12 cellular contexts compared by ENCODE assay signal in the genomic region with DNA sequence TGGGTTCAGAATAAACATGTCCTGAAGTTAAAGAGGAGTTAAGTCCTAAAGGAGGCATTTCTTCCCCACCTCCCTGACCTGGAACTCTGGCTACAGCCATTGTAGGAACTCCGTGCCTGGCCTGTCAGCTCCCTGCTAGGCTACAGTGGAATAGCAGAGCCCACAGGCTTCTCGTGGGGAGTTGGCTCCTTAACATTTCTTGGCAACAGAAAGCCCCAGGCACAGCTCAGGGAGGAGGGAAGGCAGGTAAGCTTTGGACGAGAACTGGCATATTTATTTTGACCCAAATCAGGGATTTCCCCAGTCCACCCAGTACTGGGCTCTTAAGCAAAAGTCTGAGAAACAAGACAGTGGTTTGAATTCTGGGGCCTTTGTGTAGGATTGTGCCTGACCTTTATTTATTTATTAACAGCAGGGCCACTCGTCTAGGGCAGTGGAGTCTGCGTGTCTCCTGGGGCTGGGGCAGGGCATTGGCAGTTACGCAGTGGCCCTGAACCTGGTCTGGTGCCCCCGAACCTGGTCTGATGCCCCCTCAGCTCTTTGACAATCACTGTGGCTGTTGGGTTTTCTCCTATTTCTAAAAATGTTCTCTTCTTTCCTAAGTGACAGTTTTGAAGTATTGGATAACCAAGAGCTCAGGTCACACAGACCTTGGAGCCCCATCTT. TPM values are rescaled to one million over a fixed set of nuclear protein-coding genes. Genes with fewer than 3 reads are reported as not detected.
DNase-seq lines count a peak whose midpoint lies in the region; ATAC-seq and TF ChIP-seq lines count a peak whose summit lies in the region.
"Had no signal": no experiment of that assay in that cellular context is flagged by ENCODE, and none has a peak within 500 bp of the region (broad histone marks: within the 10 kb centered on the region; RNA-seq: fewer than 3 reads in every experiment).

No MANE protein-coding gene starts in this region.

- H3K36me3 Mint-ChIP-seq in activated naive CD4-positive, alpha-beta T cell treated with anti-CD3 and anti-CD28 coated beads for 36 hours (ENCODE audit: low read depth) = peaks cover 67% of the 10 kb centered on the region
- H3K36me3 Mint-ChIP-seq in activated T-helper 1 cell treated with anti-CD3 and anti-CD28 coated beads, Interleukin-12 subunit alpha, Interleukin-12 subunit beta, Interleukin-2, Interleukin-4 antibody, amounts not matched to agents 30 ng/mL and 10 ng/mL and 1 ng/mL, durations not matched to agents 14 hours and 24 hours and 36 hours (ENCODE audit: low read depth) = peaks cover 73% of the 10 kb centered on the region
- H3K36me3 Mint-ChIP-seq in type B pancreatic cell = peaks cover 21% of the 10 kb centered on the region
- peaks cover 20% of the 10 kb centered on the region for H3K36me3 Mint-ChIP-seq in progenitor cell of endocrine pancreas (ENCODE audit: insufficient read depth)

- no peaks in the 10 kb centered on the region for H3K9me3 ChIP-seq in lower lobe of right lung

- CTCF ChIA-PET in activated naive CD4-positive, alpha-beta T cell treated with anti-CD3 and anti-CD28 coated beads for 36 hours (lab: Charles Lee) = interaction anchor here (0.9 kb wide), 1 partner anchor 8 kb away, joined by 4 read pairs; a partner anchor contains a TSS

- H3K9me3 Mint-ChIP-seq in activated naive CD4-positive, alpha-beta T cell treated with anti-CD3 and anti-CD28 coated beads for 36 hours = no peaks in the 10 kb centered on the region
- H3K9me3 Mint-ChIP-seq in activated T-helper 1 cell treated with anti-CD3 and anti-CD28 coated beads, Interleukin-12 subunit alpha, Interleukin-12 subunit beta, Interleukin-2, Interleukin-4 antibody, amounts not matched to agents 30 ng/mL and 10 ng/mL and 1 ng/mL, durations not matched to agents 14 hours and 24 hours and 36 hours = no peaks in the 10 kb centered on the region
- H3K9me3 Mint-ChIP-seq in type B pancreatic cell = no peaks in the 10 kb centered on the region
- H3K9me3 Mint-ChIP-seq in progenitor cell of endocrine pancreas (ENCODE audit: low read depth) = no peaks in the 10 kb centered on the region

- no peaks in the 10 kb centered on the region for H3K27me3 ChIP-seq in lower lobe of right lung (ENCODE audit: low read depth)
- H3K27me3 ChIP-seq: cardiac muscle cell had no signal

- TF ChIP-seq CTCF in lower lobe of right lung (IDR thresholded peaks at IDR 0.05) = no peak
- TF ChIP-seq CTCF in type B pancreatic cell (conservative IDR thresholded peaks at IDR 0.05) = no peak
- TF ChIP-seq CTCF in progenitor cell of endocrine pancreas (IDR thresholded peaks at IDR 0.05; ENCODE audit: unreplicated experiment) = no peak

- H3K27me3 Mint-ChIP-seq in activated naive CD4-positive, alpha-beta T cell treated with anti-CD3 and anti-CD28 coated beads for 36 hours (ENCODE audit: low read depth) = no peaks in the 10 kb centered on the region
- no peaks in the 10 kb centered on the region for H3K27me3 Mint-ChIP-seq in activated T-helper 1 cell treated with anti-CD3 and anti-CD28 coated beads, Interleukin-12 subunit alpha, Interleukin-12 subunit beta, Interleukin-2, Interleukin-4 antibody, amounts not matched to agents 30 ng/mL and 10 ng/mL and 1 ng/mL, durations not matched to agents 14 hours and 24 hours and 36 hours (ENCODE audit: insufficient read depth)
- H3K27me3 Mint-ChIP-seq in type B pancreatic cell = no peaks in the 10 kb centered on the region
- no peaks in the 10 kb centered on the region for H3K27me3 Mint-ChIP-seq in progenitor cell of endocrine pancreas

- peak; percentile 38 to 60 for ATAC-seq in lower lobe of right lung

- no peak for DNase-seq in activated naive CD4-positive, alpha-beta T cell treated with anti-CD3 and anti-CD28 coated beads for 36 hours
- DNase-seq in activated naive CD4-positive, alpha-beta T cell (lab: John Stamatoyannopoulos, UW) = no peak
- no peak for DNase-seq in activated T-helper 1 cell treated with anti-CD3 and anti-CD28 coated beads, Interleukin-12 subunit alpha, Interleukin-12 subunit beta, Interleukin-2, Interleukin-4 antibody, amounts not matched to agents 30 ng/mL and 10 ng/mL and 1 ng/mL, durations not matched to agents 14 hours and 24 hours and 36 hours (ENCODE audit: low spot score)
- DNase-seq in lower lobe of right lung = no peak
- DNase-seq in type B pancreatic cell (ENCODE audit: extremely low spot score, unreplicated experiment) = no peak
- DNase-seq in DMS 273 (lab: John Stamatoyannopoulos, UW; ENCODE audit: unreplicated experiment) = no peak
- no peak for DNase-seq in SW480 (ENCODE audit: low spot score)
- no peak for DNase-seq in progenitor cell of endocrine pancreas (ENCODE audit: low spot score, unreplicated experiment)
- DNase-seq: NCI-H446 treated with DMSO at 0.1 percent for 48 hours had no signal

- peaks cover 71% of the 10 kb centered on the region for H3K36me3 ChIP-seq in lower lobe of right lung

- H3K4me3 Mint-ChIP-seq in activated naive CD4-positive, alpha-beta T cell treated with anti-CD3 and anti-CD28 coated beads for 36 hours = no peak overlapping the region
- peak overlapping the region; percentile 76 for H3K4me3 Mint-ChIP-seq in activated T-helper 1 cell treated with anti-CD3 and anti-CD28 coated beads, Interleukin-12 subunit alpha, Interleukin-12 subunit beta, Interleukin-2, Interleukin-4 antibody, amounts not matched to agents 30 ng/mL and 10 ng/mL and 1 ng/mL, durations not matched to agents 14 hours and 24 hours and 36 hours
- H3K4me3 Mint-ChIP-seq in type B pancreatic cell = no peak overlapping the region
- no peak overlapping the region for H3K4me3 Mint-ChIP-seq in progenitor cell of endocrine pancreas (ENCODE audit: low read depth)

- peaks cover 95% of the 10 kb centered on the region for H3K4me1 Mint-ChIP-seq in activated naive CD4-positive, alpha-beta T cell treated with anti-CD3 and anti-CD28 coated beads for 36 hours (ENCODE audit: low read depth)
- H3K4me1 Mint-ChIP-seq in activated T-helper 1 cell treated with anti-CD3 and anti-CD28 coated beads, Interleukin-12 subunit alpha, Interleukin-12 subunit beta, Interleukin-2, Interleukin-4 antibody, amounts not matched to agents 30 ng/mL and 10 ng/mL and 1 ng/mL, durations not matched to agents 14 hours and 24 hours and 36 hours (ENCODE audit: low read depth) = peaks cover 85% of the 10 kb centered on the region
- H3K4me1 Mint-ChIP-seq in type B pancreatic cell (ENCODE audit: unreplicated experiment) (peaks cover 7% of the 10 kb centered on the region), progenitor cell of endocrine pancreas (ENCODE audit: low read depth) (peaks cover 11% of the 10 kb centered on the region)

- no peak overlapping the region for H3K4me3 ChIP-seq in lower lobe of right lung
- H3K4me3 ChIP-seq: cardiac muscle cell, SK-N-MC had no signal

- peak overlapping the region; percentile 73 for H3K27ac ChIP-seq in lower lobe of right lung
- H3K27ac ChIP-seq: cardiac muscle cell, parathyroid adenoma, SK-N-MC had no signal

- H3K4me1 ChIP-seq in lower lobe of right lung = peaks cover 47% of the 10 kb centered on the region
- H3K4me1 ChIP-seq: parathyroid adenoma had no signal

- H3K27ac Mint-ChIP-seq in activated naive CD4-positive, alpha-beta T cell treated with anti-CD3 and anti-CD28 coated beads for 36 hours = peak overlapping the region; percentile 79
- H3K27ac Mint-ChIP-seq in activated T-helper 1 cell treated with anti-CD3 and anti-CD28 coated beads, Interleukin-12 subunit alpha, Interleukin-12 subunit beta, Interleukin-2, Interleukin-4 antibody, amounts not matched to agents 30 ng/mL and 10 ng/mL and 1 ng/mL, durations not matched to agents 14 hours and 24 hours and 36 hours = peak overlapping the region; percentile 83
- H3K27ac Mint-ChIP-seq in type B pancreatic cell = peak overlapping the region; percentile 58
- no peak overlapping the region for H3K27ac Mint-ChIP-seq in progenitor cell of endocrine pancreas

- intact Hi-C loops in activated naive CD4-positive, alpha-beta T cell treated with anti-CD3 and anti-CD28 coated beads for 36 hours (cut with micrococcal nuclease) = no loop called here
- intact Hi-C loops in activated T-helper 1 cell treated with anti-CD3 and anti-CD28 coated beads, Interleukin-12 subunit alpha, Interleukin-12 subunit beta, Interleukin-2, Interleukin-4 antibody, amounts not matched to agents 30 ng/mL and 10 ng/mL and 1 ng/mL, durations not matched to agents 14 hours and 24 hours and 36 hours (cut with micrococcal nuclease) = no loop called here
- intact Hi-C loops in lower lobe of right lung (cut with DNase I) = no loop called here

RNA-seq across cellular contexts. Expression of a gene that starts 7.9 kb away (rescaled TPM):
- total RNA-seq in activated naive CD4-positive, alpha-beta T cell treated with anti-CD3 and anti-CD28 coated beads for 36 hours = 10 to 100 TPM; 51.2 to 56.5 TPM
- total RNA-seq in activated T-helper 1 cell treated with anti-CD3 and anti-CD28 coated beads, Interleukin-12 subunit alpha, Interleukin-12 subunit beta, Interleukin-2, Interleukin-4 antibody, amounts not matched to agents 30 ng/mL and 10 ng/mL and 1 ng/mL, durations not matched to agents 14 hours and 24 hours and 36 hours = 31.2 and 34.9 TPM in 2 replicates
- 32.0 TPM for total RNA-seq in lower lobe of right lung
- 4.9 and 7.9 TPM in 2 replicates for total RNA-seq in type B pancreatic cell (ENCODE audit: low replicate concordance)
- 3.1 and 4.3 TPM in 2 replicates for total RNA-seq in progenitor cell of endocrine pancreas

RNA-seq across cellular contexts. Expression of a gene that starts 9.8 kb away (rescaled TPM):
- total RNA-seq in activated naive CD4-positive, alpha-beta T cell treated with anti-CD3 and anti-CD28 coated beads for 36 hours = 10 to 100 TPM; 85.2 to 87.2 TPM
- total RNA-seq in activated T-helper 1 cell treated with anti-CD3 and anti-CD28 coated beads, Interleukin-12 subunit alpha, Interleukin-12 subunit beta, Interleukin-2, Interleukin-4 antibody, amounts not matched to agents 30 ng/mL and 10 ng/mL and 1 ng/mL, durations not matched to agents 14 hours and 24 hours and 36 hours = 74.2 and 76.4 TPM in 2 replicates
- total RNA-seq in lower lobe of right lung (23.8 TPM), type B pancreatic cell (ENCODE audit: low replicate concordance) (48.9 and 62.9 TPM in 2 replicates), progenitor cell of endocrine pancreas (28.2 and 31.1 TPM in 2 replicates)
